23 cellular contexts compared by ENCODE assay signal in the genomic region with DNA sequence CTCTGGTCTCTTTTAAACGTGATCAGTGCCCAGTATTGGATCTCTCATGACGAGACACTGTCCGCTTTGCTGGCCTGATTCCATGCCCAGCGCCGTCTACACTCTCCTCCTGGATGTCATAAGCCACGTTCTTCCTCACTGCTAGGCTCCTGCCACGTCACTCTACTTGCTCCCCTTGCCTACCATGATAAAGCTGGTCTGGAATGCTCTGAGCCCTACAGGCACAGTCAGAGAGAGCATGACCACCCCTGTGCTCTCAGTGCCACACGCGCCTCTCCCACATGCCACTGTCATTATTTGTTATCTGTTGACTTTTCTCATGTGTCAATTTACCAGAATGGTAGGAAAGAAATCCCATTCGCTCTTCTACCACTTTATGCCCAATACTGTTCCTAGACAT.
"Had no signal": no experiment of that assay in that cellular context is flagged by ENCODE, and none has a peak within 500 bp of the region (broad histone marks: within the 10 kb centered on the region; RNA-seq: fewer than 3 reads in every experiment).

No MANE protein-coding gene starts in this region.

- FAIRE-seq: TTC549 had no signal

- H3K4me3 Mint-ChIP-seq: activated CD4-positive, alpha-beta memory T cell treated with anti-CD3 and anti-CD28 coated beads for 36 hours; activated CD4-positive, alpha-beta T cell treated with anti-CD3 and anti-CD28 coated beads for 36 hours; activated naive CD8-positive, alpha-beta T cell treated with anti-CD3 and anti-CD28 coated beads, Interleukin-2, amount 10 ng/mL, durations not matched to agents 7 days and 5 days; effector memory CD8-positive, alpha-beta T cell; neural crest cell; stimulated activated naive B cell treated with anti-CD40 and anti-IgM and Interleukin-4, amounts not matched to agents 10 μg/mL and 1 μg/mL and 100 μg/mL, for 72 hours; T-cell; T-helper 2 cell treated with Interferon-gamma antibody and Interleukin-4, amounts not matched to agents 5 μg/mL and 100 μg/mL, for 36 hours had no signal

- H3K9me3 ChIP-seq: esophagus muscularis mucosa, gastroesophageal sphincter, right lobe of liver, upper lobe of right lung had no signal

- H3K36me3 ChIP-seq: esophagus muscularis mucosa, gastroesophageal sphincter, right lobe of liver, upper lobe of right lung had no signal

- H3K27me3 Mint-ChIP-seq: activated CD4-positive, alpha-beta memory T cell treated with anti-CD3 and anti-CD28 coated beads for 36 hours; activated CD4-positive, alpha-beta T cell treated with anti-CD3 and anti-CD28 coated beads for 36 hours; activated naive CD8-positive, alpha-beta T cell treated with anti-CD3 and anti-CD28 coated beads, Interleukin-2, amount 10 ng/mL, durations not matched to agents 7 days and 5 days; effector memory CD8-positive, alpha-beta T cell; T-cell had no signal

- H3K36me3 Mint-ChIP-seq: stimulated activated naive B cell treated with anti-CD40 and anti-IgM and Interleukin-4, amounts not matched to agents 10 μg/mL and 1 μg/mL and 100 μg/mL, for 72 hours had no signal

- H3K4me2 ChIP-seq: smooth muscle cell had no signal

- H3K9me3 Mint-ChIP-seq: activated CD4-positive, alpha-beta memory T cell treated with anti-CD3 and anti-CD28 coated beads for 36 hours; effector memory CD8-positive, alpha-beta T cell; neural crest cell; stimulated activated naive B cell treated with anti-CD40 and anti-IgM and Interleukin-4, amounts not matched to agents 10 μg/mL and 1 μg/mL and 100 μg/mL, for 72 hours had no signal

- DNase-seq: activated CD4-positive, alpha-beta memory T cell treated with anti-CD3 and anti-CD28 coated beads for 36 hours; activated CD4-positive, alpha-beta T cell treated with anti-CD3 and anti-CD28 coated beads for 36 hours; activated naive CD4-positive, alpha-beta T cell treated with Interleukin-2 at 50 U/mL for 16 hours; activated naive CD8-positive, alpha-beta T cell treated with anti-CD3 and anti-CD28 coated beads, Interleukin-2, amount 10 ng/mL, durations not matched to agents 7 days and 5 days; activated T-cell treated with anti-CD3 and anti-CD28 coated beads, Interleukin-2, amount 50 U/mL, for 48 hours; body of pancreas; effector memory CD8-positive, alpha-beta T cell; islet precursor cell; left cardiac atrium; right lobe of liver; stimulated activated CD4-positive, alpha-beta T cell treated with anti-CD3 and anti-CD28 coated beads, Interleukin-15, amount 100 ng/mL, for 24 hours; stimulated activated CD4-positive, alpha-beta T cell treated with anti-CD3 and anti-CD28 coated beads, Interleukin-2, amount 100 ng/mL, for 48 hours; stimulated activated CD8-positive, alpha-beta memory T cell treated with anti-CD3 and anti-CD28 coated beads, Interleukin-4, amount 100 ng/mL, for 48 hours; stimulated activated naive B cell treated with anti-CD40 and anti-IgM and Interleukin-4, amounts not matched to agents 10 μg/mL and 1 μg/mL and 100 μg/mL, for 72 hours; T-cell; upper lobe of right lung had no signal

- H3K27me3 ChIP-seq: body of pancreas, esophagus muscularis mucosa, gastroesophageal sphincter, right lobe of liver, upper lobe of right lung had no signal

- H3K27ac Mint-ChIP-seq: activated CD4-positive, alpha-beta memory T cell treated with anti-CD3 and anti-CD28 coated beads for 36 hours; activated CD4-positive, alpha-beta T cell treated with anti-CD3 and anti-CD28 coated beads for 36 hours; activated naive CD8-positive, alpha-beta T cell treated with anti-CD3 and anti-CD28 coated beads, Interleukin-2, amount 10 ng/mL, durations not matched to agents 7 days and 5 days; stimulated activated naive B cell treated with anti-CD40 and anti-IgM and Interleukin-4, amounts not matched to agents 10 μg/mL and 1 μg/mL and 100 μg/mL, for 72 hours; T-helper 2 cell treated with Interferon-gamma antibody and Interleukin-4, amounts not matched to agents 5 μg/mL and 100 μg/mL, for 36 hours had no signal

- ATAC-seq: activated CD4-positive, alpha-beta T cell treated with anti-CD3 and anti-CD28 coated beads for 36 hours; body of pancreas; effector memory CD8-positive, alpha-beta T cell; gastroesophageal sphincter; left cardiac atrium; right lobe of liver; SK-N-SH treated with all-trans-retinoic acid at 6 μM for 48 hours; stimulated activated naive B cell treated with anti-CD40 and anti-IgM and Interleukin-4, amounts not matched to agents 10 μg/mL and 1 μg/mL and 100 μg/mL, for 72 hours; T-cell; upper lobe of right lung had no signal

- H3K4me1 ChIP-seq: body of pancreas, right lobe of liver, upper lobe of right lung had no signal

- H3K4me1 Mint-ChIP-seq: neural crest cell; stimulated activated naive B cell treated with anti-CD40 and anti-IgM and Interleukin-4, amounts not matched to agents 10 μg/mL and 1 μg/mL and 100 μg/mL, for 72 hours had no signal

- H3K4me3 ChIP-seq: body of pancreas, esophagus muscularis mucosa, gastroesophageal sphincter, right lobe of liver, smooth muscle cell, upper lobe of right lung had no signal

- H3K27ac ChIP-seq: body of pancreas, esophagus muscularis mucosa, right lobe of liver, upper lobe of right lung had no signal
